1 cellular context compared by ENCODE assay signal in the genomic region with DNA sequence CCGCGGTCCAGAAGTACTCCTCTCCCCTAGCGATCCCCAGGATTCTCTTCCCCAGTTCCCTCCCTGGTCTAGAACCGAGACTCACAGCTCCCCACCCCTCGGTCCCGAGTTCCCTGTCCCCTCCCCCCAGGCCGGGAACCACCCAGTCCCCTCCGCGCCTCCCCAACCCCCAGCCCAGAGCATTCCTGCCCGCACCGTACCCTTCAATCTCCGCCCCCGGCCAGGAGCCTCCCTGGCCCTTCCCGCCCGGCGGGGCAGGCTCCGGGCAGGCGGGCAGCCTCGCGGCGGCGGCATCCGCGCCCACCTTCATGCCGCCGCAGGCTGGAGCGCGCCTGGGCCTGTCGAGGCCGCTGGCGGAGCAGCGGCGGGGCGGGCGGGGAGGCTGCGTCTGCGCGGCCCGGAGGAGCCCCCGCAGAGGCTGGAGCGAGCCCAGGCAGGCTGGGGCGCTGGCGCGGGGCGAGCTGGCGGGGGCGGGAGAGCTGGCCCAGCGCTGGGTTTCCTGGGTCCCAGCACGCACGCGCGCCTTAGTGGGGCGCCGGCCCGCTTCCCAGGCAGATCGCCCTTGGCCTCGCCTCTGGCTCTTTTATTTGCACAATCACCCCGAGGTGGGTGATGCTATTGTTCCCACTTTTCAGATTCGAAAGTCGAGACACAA.
TF ChIP-seq lines count a peak whose summit lies in the region.

No MANE protein-coding gene starts in this region.

TF ChIP-seq in HEK293, 187 proteins besides CTCF, POLR2A, EP300 and RAD21 (continued from another document and continues in another):
- 0 out of 2 replicates have a peak, but pooled peaks have one; percentile 9 for TF ChIP-seq ZNF660 (tag by site-specific recombination; IDR thresholded peaks at IDR 0.05)
- no peak for TF ChIP-seq FEZF1 (tag by site-specific recombination; IDR thresholded peaks at IDR 0.05)
- no peak for TF ChIP-seq ZNF785 (tag by site-specific recombination; IDR thresholded peaks at IDR 0.05)
- TF ChIP-seq, protein P1, sequence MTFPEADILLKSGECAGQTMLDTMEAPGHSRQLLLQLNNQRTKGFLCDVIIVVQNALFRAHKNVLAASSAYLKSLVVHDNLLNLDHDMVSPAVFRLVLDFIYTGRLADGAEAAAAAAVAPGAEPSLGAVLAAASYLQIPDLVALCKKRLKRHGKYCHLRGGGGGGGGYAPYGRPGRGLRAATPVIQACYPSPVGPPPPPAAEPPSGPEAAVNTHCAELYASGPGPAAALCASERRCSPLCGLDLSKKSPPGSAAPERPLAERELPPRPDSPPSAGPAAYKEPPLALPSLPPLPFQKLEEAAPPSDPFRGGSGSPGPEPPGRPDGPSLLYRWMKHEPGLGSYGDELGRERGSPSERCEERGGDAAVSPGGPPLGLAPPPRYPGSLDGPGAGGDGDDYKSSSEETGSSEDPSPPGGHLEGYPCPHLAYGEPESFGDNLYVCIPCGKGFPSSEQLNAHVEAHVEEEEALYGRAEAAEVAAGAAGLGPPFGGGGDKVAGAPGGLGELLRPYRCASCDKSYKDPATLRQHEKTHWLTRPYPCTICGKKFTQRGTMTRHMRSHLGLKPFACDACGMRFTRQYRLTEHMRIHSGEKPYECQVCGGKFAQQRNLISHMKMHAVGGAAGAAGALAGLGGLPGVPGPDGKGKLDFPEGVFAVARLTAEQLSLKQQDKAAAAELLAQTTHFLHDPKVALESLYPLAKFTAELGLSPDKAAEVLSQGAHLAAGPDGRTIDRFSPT (tag by site-specific recombination; IDR thresholded peaks at IDR 0.05) = no peak
- TF ChIP-seq, protein P2, sequence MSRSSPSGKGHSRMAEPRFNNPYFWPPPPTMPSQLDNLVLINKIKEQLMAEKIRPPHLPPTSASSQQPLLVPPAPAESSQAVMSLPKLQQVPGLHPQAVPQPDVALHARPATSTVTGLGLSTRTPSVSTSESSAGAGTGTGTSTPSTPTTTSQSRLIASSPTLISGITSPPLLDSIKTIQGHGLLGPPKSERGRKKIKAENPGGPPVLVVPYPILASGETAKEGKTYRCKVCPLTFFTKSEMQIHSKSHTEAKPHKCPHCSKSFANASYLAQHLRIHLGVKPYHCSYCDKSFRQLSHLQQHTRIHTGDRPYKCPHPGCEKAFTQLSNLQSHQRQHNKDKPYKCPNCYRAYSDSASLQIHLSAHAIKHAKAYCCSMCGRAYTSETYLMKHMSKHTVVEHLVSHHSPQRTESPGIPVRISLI (tag by site-specific recombination; IDR thresholded peaks at IDR 0.05) = no peak
- TF ChIP-seq, protein P3, sequence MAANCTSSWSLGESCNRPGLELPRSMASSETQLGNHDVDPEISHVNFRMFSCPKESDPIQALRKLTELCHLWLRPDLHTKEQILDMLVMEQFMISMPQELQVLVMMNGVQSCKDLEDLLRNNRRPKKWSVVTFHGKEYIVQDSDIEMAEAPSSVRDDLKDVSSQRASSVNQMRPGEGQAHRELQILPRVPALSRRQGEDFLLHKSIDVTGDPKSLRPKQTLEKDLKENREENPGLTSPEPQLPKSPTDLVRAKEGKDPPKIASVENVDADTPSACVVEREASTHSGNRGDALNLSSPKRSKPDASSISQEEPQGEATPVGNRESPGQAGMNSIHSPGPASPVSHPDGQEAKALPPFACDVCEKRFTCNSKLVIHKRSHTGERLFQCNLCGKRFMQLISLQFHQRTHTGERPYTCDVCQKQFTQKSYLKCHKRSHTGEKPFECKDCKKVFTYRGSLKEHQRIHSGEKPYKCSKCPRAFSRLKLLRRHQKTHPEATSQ (tag by site-specific recombination; IDR thresholded peaks at IDR 0.05) = no peak
- TF ChIP-seq ZNF677 (tag by site-specific recombination; IDR thresholded peaks at IDR 0.05) = peak; percentile 15; the same call in 1 of the 2 replicates
- TF ChIP-seq ZNF621 (tag by site-specific recombination; IDR thresholded peaks at IDR 0.05) = no peak
- peak; percentile 54 for TF ChIP-seq SP3 (tag by site-specific recombination; IDR thresholded peaks at IDR 0.05)
- TF ChIP-seq, protein P4, sequence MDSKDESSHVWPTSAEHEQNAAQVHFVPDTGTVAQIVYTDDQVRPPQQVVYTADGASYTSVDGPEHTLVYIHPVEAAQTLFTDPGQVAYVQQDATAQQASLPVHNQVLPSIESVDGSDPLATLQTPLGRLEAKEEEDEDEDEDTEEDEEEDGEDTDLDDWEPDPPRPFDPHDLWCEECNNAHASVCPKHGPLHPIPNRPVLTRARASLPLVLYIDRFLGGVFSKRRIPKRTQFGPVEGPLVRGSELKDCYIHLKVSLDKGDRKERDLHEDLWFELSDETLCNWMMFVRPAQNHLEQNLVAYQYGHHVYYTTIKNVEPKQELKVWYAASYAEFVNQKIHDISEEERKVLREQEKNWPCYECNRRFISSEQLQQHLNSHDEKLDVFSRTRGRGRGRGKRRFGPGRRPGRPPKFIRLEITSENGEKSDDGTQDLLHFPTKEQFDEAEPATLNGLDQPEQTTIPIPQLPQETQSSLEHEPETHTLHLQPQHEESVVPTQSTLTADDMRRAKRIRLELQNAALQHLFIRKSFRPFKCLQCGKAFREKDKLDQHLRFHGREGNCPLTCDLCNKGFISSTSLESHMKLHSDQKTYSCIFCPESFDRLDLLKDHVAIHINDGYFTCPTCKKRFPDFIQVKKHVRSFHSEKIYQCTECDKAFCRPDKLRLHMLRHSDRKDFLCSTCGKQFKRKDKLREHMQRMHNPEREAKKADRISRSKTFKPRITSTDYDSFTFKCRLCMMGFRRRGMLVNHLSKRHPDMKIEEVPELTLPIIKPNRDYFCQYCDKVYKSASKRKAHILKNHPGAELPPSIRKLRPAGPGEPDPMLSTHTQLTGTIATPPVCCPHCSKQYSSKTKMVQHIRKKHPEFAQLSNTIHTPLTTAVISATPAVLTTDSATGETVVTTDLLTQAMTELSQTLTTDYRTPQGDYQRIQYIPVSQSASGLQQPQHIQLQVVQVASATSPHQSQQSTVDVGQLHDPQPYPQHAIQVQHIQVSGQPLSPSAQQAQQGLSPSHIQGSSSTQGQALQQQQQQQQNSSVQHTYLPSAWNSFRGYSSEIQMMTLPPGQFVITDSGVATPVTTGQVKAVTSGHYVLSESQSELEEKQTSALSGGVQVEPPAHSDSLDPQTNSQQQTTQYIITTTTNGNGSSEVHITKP (tag by site-specific recombination; IDR thresholded peaks at IDR 0.05) = no peak
- TF ChIP-seq ZBTB8A (tag by site-specific recombination; IDR thresholded peaks at IDR 0.05) = peak; percentile 88
- TF ChIP-seq ZNF121 (tag by site-specific recombination; IDR thresholded peaks at IDR 0.05) = no peak
- TF ChIP-seq, protein P5, sequence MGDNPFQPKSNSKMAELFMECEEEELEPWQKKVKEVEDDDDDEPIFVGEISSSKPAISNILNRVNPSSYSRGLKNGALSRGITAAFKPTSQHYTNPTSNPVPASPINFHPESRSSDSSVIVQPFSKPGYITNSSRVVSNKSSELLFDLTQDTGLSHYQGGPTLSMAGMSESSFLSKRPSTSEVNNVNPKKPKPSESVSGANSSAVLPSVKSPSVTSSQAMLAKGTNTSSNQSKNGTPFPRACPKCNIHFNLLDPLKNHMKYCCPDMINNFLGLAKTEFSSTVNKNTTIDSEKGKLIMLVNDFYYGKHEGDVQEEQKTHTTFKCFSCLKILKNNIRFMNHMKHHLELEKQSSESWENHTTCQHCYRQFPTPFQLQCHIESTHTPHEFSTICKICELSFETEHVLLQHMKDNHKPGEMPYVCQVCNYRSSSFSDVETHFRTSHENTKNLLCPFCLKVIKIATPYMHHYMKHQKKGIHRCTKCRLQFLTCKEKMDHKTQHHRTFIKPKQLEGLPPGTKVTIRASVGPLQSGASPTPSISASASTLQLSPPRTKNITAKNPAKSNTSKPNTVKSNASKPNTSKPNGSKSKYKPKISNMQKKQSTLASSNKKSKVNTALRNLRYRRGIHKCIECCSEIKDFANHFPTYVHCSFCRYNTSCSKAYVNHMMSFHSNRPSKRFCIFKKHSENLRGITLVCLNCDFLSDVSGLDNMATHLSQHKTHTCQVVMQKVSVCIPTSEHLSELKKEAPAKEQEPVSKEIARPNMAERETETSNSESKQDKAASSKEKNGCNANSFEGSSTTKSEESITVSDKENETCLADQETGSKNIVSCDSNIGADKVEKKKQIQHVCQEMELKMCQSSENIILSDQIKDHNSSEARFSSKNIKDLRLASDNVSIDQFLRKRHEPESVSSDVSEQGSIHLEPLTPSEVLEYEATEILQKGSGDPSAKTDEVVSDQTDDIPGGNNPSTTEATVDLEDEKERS (tag by site-specific recombination; IDR thresholded peaks at IDR 0.05) = no peak
- TF ChIP-seq, protein P6, sequence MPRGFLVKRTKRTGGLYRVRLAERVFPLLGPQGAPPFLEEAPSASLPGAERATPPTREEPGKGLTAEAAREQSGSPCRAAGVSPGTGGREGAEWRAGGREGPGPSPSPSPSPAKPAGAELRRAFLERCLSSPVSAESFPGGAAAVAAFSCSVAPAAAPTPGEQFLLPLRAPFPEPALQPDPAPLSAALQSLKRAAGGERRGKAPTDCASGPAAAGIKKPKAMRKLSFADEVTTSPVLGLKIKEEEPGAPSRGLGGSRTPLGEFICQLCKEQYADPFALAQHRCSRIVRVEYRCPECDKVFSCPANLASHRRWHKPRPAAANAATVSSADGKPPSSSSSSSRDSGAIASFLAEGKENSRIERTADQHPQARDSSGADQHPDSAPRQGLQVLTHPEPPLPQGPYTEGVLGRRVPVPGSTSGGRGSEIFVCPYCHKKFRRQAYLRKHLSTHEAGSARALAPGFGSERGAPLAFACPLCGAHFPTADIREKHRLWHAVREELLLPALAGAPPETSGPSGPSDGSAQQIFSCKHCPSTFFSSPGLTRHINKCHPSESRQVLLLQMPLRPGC (tag by site-specific recombination; IDR thresholded peaks at IDR 0.05) = no peak
- no peak for TF ChIP-seq KLF10 (tag by site-specific recombination; IDR thresholded peaks at IDR 0.05)
- no peak for TF ChIP-seq ZNF174 (tag by site-specific recombination; IDR thresholded peaks at IDR 0.05)
- no peak; the same call in 1 of the 2 replicates for TF ChIP-seq ZSCAN30 (tag by site-specific recombination; IDR thresholded peaks at IDR 0.05)
- 0 out of 2 replicates have a peak, but pooled peaks have one; percentile 4 for TF ChIP-seq ZFHX2 (tag by site-specific recombination; conservative IDR thresholded peaks at IDR 0.05)
- no peak for TF ChIP-seq ZNF37A (tag by site-specific recombination; IDR thresholded peaks at IDR 0.05)
- no peak for TF ChIP-seq GFI1B (tag by site-specific recombination; IDR thresholded peaks at IDR 0.05)
- TF ChIP-seq, protein P7, sequence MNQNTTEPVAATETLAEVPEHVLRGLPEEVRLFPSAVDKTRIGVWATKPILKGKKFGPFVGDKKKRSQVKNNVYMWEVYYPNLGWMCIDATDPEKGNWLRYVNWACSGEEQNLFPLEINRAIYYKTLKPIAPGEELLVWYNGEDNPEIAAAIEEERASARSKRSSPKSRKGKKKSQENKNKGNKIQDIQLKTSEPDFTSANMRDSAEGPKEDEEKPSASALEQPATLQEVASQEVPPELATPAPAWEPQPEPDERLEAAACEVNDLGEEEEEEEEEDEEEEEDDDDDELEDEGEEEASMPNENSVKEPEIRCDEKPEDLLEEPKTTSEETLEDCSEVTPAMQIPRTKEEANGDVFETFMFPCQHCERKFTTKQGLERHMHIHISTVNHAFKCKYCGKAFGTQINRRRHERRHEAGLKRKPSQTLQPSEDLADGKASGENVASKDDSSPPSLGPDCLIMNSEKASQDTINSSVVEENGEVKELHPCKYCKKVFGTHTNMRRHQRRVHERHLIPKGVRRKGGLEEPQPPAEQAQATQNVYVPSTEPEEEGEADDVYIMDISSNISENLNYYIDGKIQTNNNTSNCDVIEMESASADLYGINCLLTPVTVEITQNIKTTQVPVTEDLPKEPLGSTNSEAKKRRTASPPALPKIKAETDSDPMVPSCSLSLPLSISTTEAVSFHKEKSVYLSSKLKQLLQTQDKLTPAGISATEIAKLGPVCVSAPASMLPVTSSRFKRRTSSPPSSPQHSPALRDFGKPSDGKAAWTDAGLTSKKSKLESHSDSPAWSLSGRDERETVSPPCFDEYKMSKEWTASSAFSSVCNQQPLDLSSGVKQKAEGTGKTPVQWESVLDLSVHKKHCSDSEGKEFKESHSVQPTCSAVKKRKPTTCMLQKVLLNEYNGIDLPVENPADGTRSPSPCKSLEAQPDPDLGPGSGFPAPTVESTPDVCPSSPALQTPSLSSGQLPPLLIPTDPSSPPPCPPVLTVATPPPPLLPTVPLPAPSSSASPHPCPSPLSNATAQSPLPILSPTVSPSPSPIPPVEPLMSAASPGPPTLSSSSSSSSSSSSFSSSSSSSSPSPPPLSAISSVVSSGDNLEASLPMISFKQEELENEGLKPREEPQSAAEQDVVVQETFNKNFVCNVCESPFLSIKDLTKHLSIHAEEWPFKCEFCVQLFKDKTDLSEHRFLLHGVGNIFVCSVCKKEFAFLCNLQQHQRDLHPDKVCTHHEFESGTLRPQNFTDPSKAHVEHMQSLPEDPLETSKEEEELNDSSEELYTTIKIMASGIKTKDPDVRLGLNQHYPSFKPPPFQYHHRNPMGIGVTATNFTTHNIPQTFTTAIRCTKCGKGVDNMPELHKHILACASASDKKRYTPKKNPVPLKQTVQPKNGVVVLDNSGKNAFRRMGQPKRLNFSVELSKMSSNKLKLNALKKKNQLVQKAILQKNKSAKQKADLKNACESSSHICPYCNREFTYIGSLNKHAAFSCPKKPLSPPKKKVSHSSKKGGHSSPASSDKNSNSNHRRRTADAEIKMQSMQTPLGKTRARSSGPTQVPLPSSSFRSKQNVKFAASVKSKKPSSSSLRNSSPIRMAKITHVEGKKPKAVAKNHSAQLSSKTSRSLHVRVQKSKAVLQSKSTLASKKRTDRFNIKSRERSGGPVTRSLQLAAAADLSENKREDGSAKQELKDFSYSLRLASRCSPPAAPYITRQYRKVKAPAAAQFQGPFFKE (tag by site-specific recombination; IDR thresholded peaks at IDR 0.05; ENCODE audit: borderline replicate concordance) = no peak
- TF ChIP-seq ZFP37 (tag by site-specific recombination; IDR thresholded peaks at IDR 0.05) = no peak
- TF ChIP-seq ZBTB1 (tag by site-specific recombination; IDR thresholded peaks at IDR 0.05) = no peak
- no peak for TF ChIP-seq ZNF529 (tag by site-specific recombination; IDR thresholded peaks at IDR 0.05; ENCODE audit: insufficient replicate concordance)
- TF ChIP-seq ZNF561 (tag by site-specific recombination; IDR thresholded peaks at IDR 0.05; ENCODE audit: borderline replicate concordance) = peak; percentile 32; the same call in 1 of the 2 replicates
- no peak for TF ChIP-seq ZNF23 (tag by site-specific recombination; IDR thresholded peaks at IDR 0.05; ENCODE audit: borderline replicate concordance)
- peak; percentile 49; the same call in 1 of the 2 replicates for TF ChIP-seq GLIS2 (tag by site-specific recombination; IDR thresholded peaks at IDR 0.05)
- TF ChIP-seq, protein P8, sequence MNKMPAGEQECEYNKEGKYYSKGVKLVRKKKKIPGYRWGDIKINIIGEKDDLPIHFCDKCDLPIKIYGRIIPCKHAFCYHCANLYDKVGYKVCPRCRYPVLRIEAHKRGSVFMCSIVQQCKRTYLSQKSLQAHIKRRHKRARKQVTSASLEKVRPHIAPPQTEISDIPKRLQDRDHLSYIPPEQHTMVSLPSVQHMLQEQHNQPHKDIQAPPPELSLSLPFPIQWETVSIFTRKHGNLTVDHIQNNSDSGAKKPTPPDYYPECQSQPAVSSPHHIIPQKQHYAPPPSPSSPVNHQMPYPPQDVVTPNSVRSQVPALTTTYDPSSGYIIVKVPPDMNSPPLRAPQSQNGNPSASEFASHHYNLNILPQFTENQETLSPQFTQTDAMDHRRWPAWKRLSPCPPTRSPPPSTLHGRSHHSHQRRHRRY (tag by site-specific recombination; IDR thresholded peaks at IDR 0.05) = no peak
- peak; percentile 1; the same call in 1 of the 2 replicates for TF ChIP-seq KLF8 (tag by site-specific recombination; IDR thresholded peaks at IDR 0.05)
- no peak for TF ChIP-seq HOXA7 (CRISPR knock-in tag; IDR thresholded peaks at IDR 0.05; ENCODE audit: borderline replicate concordance)
- TF ChIP-seq ZNF837 (tag by site-specific recombination; IDR thresholded peaks at IDR 0.05) = no peak
- TF ChIP-seq ZNF341 (tag by site-specific recombination; IDR thresholded peaks at IDR 0.05; ENCODE audit: low read depth) = no peak; the same call in 1 of the 2 replicates
- TF ChIP-seq KLF7 (tag by site-specific recombination; IDR thresholded peaks at IDR 0.05; ENCODE audit: borderline replicate concordance) = no peak
- TF ChIP-seq ZNF221 (tag by site-specific recombination; IDR thresholded peaks at IDR 0.05; ENCODE audit: borderline replicate concordance) = no peak
